Comparison of ENCODE assay signal across 1 cellular context in the genomic region with DNA sequence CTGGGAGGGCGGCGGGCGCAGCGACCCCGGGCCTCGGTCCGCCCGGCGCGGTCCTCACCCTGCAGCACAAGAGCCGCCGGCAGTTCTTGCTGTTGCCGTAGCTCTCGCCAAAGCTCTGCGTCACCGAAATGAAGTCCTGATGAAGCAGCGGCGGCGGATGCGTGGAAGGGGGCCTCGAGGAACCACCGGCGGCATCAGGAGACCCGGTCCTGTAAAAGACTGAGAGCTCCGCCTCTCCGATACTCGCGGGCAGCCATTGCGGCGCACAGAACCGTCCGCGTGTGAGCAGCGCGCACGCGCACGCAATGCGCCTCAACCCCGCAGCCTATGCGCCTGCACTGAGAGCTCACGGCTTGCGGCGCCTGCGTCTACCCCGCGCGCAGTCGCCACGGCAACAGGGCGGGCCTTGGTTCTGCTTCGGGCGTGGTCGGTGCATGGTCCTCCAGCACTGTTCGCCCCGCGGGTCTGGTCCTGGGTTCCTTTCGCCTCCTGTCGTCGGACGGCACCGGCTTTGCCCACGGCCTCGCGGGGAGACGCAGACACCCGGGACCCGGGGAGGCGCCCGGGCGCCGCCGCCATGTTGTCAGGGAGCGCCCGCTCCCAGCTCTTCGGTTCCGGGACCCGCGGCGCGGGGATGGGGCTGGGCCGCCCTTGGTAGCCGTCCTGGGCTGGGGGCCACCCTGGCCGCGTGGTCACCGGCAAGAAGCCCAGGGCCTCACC.
TF ChIP-seq lines count a peak whose summit lies in the region.

No MANE protein-coding gene starts in this region.

TF ChIP-seq in HepG2, 621 proteins besides CTCF, POLR2A, EP300 and RAD21 (continued from another document and continues in another):
- TF ChIP-seq ZNF292 (CRISPR knock-in tag; IDR thresholded peaks at IDR 0.05; ENCODE audit: borderline replicate concordance, low read depth) (no peak), PHF8 (CRISPR knock-in tag; IDR thresholded peaks at IDR 0.05) (peak; percentile 72), THYN1 (CRISPR knock-in tag; IDR thresholded peaks at IDR 0.05; ENCODE audit: borderline replicate concordance, low read depth) (no peak), ZNF569 (CRISPR knock-in tag; IDR thresholded peaks at IDR 0.05; ENCODE audit: borderline replicate concordance) (no peak), ZNF343 (CRISPR knock-in tag; IDR thresholded peaks at IDR 0.05) (0 out of 2 replicates have a peak, but pooled peaks have one; percentile 17), DR1 (CRISPR knock-in tag; IDR thresholded peaks at IDR 0.05) (peak; percentile 68), MYNN (CRISPR knock-in tag; IDR thresholded peaks at IDR 0.05; ENCODE audit: low read depth) (no peak), SP4 (CRISPR knock-in tag; IDR thresholded peaks at IDR 0.05) (no peak; the same call in 1 of the 2 replicates), CBX1 (IDR thresholded peaks at IDR 0.05; ENCODE audit: low read depth) (no peak), HNRNPL (IDR thresholded peaks at IDR 0.05; ENCODE audit: low read depth, low read length) (no peak), NFYB (CRISPR knock-in tag; IDR thresholded peaks at IDR 0.05) (peak; percentile 65), ZNF333 (CRISPR knock-in tag; IDR thresholded peaks at IDR 0.05; ENCODE audit: borderline replicate concordance) (no peak; the same call in 1 of the 2 replicates), MIER2 (CRISPR knock-in tag; IDR thresholded peaks at IDR 0.05) (peak; percentile 36; the same call in 1 of the 2 replicates), MED1 (CRISPR knock-in tag; IDR thresholded peaks at IDR 0.05) (peak; percentile 73), ARNTL (CRISPR knock-in tag; IDR thresholded peaks at IDR 0.05) (no peak), ZNF205 (CRISPR knock-in tag; IDR thresholded peaks at IDR 0.05) (no peak), ZNF615 (CRISPR knock-in tag; IDR thresholded peaks at IDR 0.05; ENCODE audit: borderline replicate concordance) (no peak), FOXO1 (CRISPR knock-in tag; IDR thresholded peaks at IDR 0.05) (no peak), ZNF839 (CRISPR knock-in tag; IDR thresholded peaks at IDR 0.05; ENCODE audit: borderline replicate concordance) (no peak), ZNF768 (CRISPR knock-in tag; IDR thresholded peaks at IDR 0.05) (no peak), GATA4 (IDR thresholded peaks at IDR 0.05; ENCODE audit: borderline replicate concordance, low read depth) (0 out of 2 replicates have a peak, but pooled peaks have one; percentile 46), ZBTB21 (CRISPR knock-in tag; IDR thresholded peaks at IDR 0.05) (no peak), HNF4A (CRISPR knock-in tag; IDR thresholded peaks at IDR 0.05) (peak; percentile 21; the same call in 1 of the 2 replicates), NAIF1 (CRISPR knock-in tag; IDR thresholded peaks at IDR 0.05; ENCODE audit: borderline replicate concordance) (peak; percentile 99), NKX3-1 (CRISPR knock-in tag; IDR thresholded peaks at IDR 0.05) (peak; percentile 45), ZC3H13 (CRISPR knock-in tag; IDR thresholded peaks at IDR 0.05) (peak; percentile 81; the same call in 1 of the 2 replicates), TCF12 (IDR thresholded peaks at IDR 0.05) (no peak), TCF12 (CRISPR knock-in tag; IDR thresholded peaks at IDR 0.05) (no peak; the same call in 1 of the 2 replicates), ZNF607 (CRISPR knock-in tag; IDR thresholded peaks at IDR 0.05; ENCODE audit: borderline replicate concordance) (peak; percentile 65; the same call in 1 of the 2 replicates), ZFP90 (CRISPR knock-in tag; IDR thresholded peaks at IDR 0.05; ENCODE audit: borderline replicate concordance) (no peak), ZNF136 (CRISPR knock-in tag; IDR thresholded peaks at IDR 0.05; ENCODE audit: low read depth) (peak; percentile 67; the same call in 1 of the 2 replicates), HHEX (CRISPR knock-in tag; IDR thresholded peaks at IDR 0.05) (no peak), RBM39 (IDR thresholded peaks at IDR 0.05; ENCODE audit: low read depth, low read length, poor library complexity, severe bottlenecking) (no peak), ZNF619 (CRISPR knock-in tag; IDR thresholded peaks at IDR 0.05) (peak; percentile 51; the same call in 1 of the 2 replicates), ZFP1 (CRISPR knock-in tag; IDR thresholded peaks at IDR 0.05) (no peak), ZZZ3 (CRISPR knock-in tag; IDR thresholded peaks at IDR 0.05; ENCODE audit: borderline replicate concordance) (peak; percentile 23; the same call in 1 of the 2 replicates), SALL1 (CRISPR knock-in tag; IDR thresholded peaks at IDR 0.05) (peak; percentile 76), TOE1 (CRISPR knock-in tag; IDR thresholded peaks at IDR 0.05) (no peak), ZSCAN29 (CRISPR knock-in tag; conservative IDR thresholded peaks at IDR 0.05) (no peak), RFX5 (IDR thresholded peaks at IDR 0.05; ENCODE audit: low read depth, low read length) (no peak), FOXP1 (IDR thresholded peaks at IDR 0.05) (no peak), FOXP1 (CRISPR knock-in tag; IDR thresholded peaks at IDR 0.05) (no peak), ZNF530 (CRISPR knock-in tag; IDR thresholded peaks at IDR 0.05; ENCODE audit: low read depth) (no peak), ZNF253 (CRISPR knock-in tag; IDR thresholded peaks at IDR 0.05; ENCODE audit: borderline replicate concordance) (no peak; the same call in 1 of the 2 replicates), BCL6 (CRISPR knock-in tag; IDR thresholded peaks at IDR 0.05) (no peak; the same call in 1 of the 2 replicates), SIX1 (CRISPR knock-in tag; IDR thresholded peaks at IDR 0.05; ENCODE audit: borderline replicate concordance) (no peak), ZSCAN22 (CRISPR knock-in tag; IDR thresholded peaks at IDR 0.05) (no peak), NR2F6 (IDR thresholded peaks at IDR 0.05) (no peak), NR2F6 (CRISPR knock-in tag; IDR thresholded peaks at IDR 0.05) (peak; percentile 42; the same call in 1 of the 2 replicates), REPIN1 (CRISPR knock-in tag; IDR thresholded peaks at IDR 0.05; ENCODE audit: borderline replicate concordance, low read depth) (no peak; the same call in 1 of the 2 replicates), ZNF558 (CRISPR knock-in tag; IDR thresholded peaks at IDR 0.05; ENCODE audit: borderline replicate concordance) (peak; percentile 57; the same call in 1 of the 2 replicates), ZBTB7A (CRISPR knock-in tag; IDR thresholded peaks at IDR 0.05) (no peak), ZNF879 (CRISPR knock-in tag; IDR thresholded peaks at IDR 0.05) (0 out of 2 replicates have a peak, but pooled peaks have one; percentile 9), SOX6 (IDR thresholded peaks at IDR 0.05) (no peak), SOX6 (CRISPR knock-in tag; IDR thresholded peaks at IDR 0.05) (no peak), NPAS2 (CRISPR knock-in tag; IDR thresholded peaks at IDR 0.05; ENCODE audit: borderline replicate concordance) (no peak), ARNT2 (CRISPR knock-in tag; IDR thresholded peaks at IDR 0.05; ENCODE audit: low read depth) (peak; percentile 63; the same call in 1 of the 2 replicates), ZNF276 (CRISPR knock-in tag; IDR thresholded peaks at IDR 0.05; ENCODE audit: low read depth) (no peak), MZF1 (CRISPR knock-in tag; IDR thresholded peaks at IDR 0.05; ENCODE audit: borderline replicate concordance) (no peak), RCOR2 (CRISPR knock-in tag; IDR thresholded peaks at IDR 0.05) (no peak), ZNF577 (CRISPR knock-in tag; IDR thresholded peaks at IDR 0.05; ENCODE audit: borderline replicate concordance, low read depth) (no peak), U2AF1 (optimal IDR thresholded peaks at IDR 0.05; ENCODE audit: low read depth, low read length) (no peak), FLYWCH1 (CRISPR knock-in tag; IDR thresholded peaks at IDR 0.05) (no peak), ZNF549 (CRISPR knock-in tag; IDR thresholded peaks at IDR 0.05) (no peak), ZFP36 (IDR thresholded peaks at IDR 0.05; ENCODE audit: borderline replicate concordance, low read depth, low read length, partially characterized antibody) (no peak), ZNF274 (CRISPR knock-in tag; IDR thresholded peaks at IDR 0.05) (0 out of 2 replicates have a peak, but pooled peaks have one; percentile 26), TBL1XR1 (IDR thresholded peaks at IDR 0.05; ENCODE audit: borderline replicate concordance, low read length, partially characterized antibody) (no peak), SIX4 (CRISPR knock-in tag; IDR thresholded peaks at IDR 0.05) (no peak), RARG (CRISPR knock-in tag; IDR thresholded peaks at IDR 0.05; ENCODE audit: low read depth) (no peak)
- TF ChIP-seq, protein P1, sequence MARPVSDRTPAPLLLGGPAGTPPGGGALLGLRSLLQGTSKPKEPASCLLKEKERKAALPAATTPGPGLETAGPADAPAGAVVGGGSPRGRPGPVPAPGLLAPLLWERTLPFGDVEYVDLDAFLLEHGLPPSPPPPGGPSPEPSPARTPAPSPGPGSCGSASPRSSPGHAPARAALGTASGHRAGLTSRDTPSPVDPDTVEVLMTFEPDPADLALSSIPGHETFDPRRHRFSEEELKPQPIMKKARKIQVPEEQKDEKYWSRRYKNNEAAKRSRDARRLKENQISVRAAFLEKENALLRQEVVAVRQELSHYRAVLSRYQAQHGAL (CRISPR knock-in tag; IDR thresholded peaks at IDR 0.05; ENCODE audit: not compliant biosample characterization): peak; percentile 49
- TF ChIP-seq, protein P2, sequence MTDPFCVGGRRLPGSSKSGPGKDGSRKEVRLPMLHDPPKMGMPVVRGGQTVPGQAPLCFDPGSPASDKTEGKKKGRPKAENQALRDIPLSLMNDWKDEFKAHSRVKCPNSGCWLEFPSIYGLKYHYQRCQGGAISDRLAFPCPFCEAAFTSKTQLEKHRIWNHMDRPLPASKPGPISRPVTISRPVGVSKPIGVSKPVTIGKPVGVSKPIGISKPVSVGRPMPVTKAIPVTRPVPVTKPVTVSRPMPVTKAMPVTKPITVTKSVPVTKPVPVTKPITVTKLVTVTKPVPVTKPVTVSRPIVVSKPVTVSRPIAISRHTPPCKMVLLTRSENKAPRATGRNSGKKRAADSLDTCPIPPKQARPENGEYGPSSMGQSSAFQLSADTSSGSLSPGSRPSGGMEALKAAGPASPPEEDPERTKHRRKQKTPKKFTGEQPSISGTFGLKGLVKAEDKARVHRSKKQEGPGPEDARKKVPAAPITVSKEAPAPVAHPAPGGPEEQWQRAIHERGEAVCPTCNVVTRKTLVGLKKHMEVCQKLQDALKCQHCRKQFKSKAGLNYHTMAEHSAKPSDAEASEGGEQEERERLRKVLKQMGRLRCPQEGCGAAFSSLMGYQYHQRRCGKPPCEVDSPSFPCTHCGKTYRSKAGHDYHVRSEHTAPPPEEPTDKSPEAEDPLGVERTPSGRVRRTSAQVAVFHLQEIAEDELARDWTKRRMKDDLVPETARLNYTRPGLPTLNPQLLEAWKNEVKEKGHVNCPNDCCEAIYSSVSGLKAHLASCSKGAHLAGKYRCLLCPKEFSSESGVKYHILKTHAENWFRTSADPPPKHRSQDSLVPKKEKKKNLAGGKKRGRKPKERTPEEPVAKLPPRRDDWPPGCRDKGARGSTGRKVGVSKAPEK (CRISPR knock-in tag; IDR thresholded peaks at IDR 0.05; ENCODE audit: borderline replicate concordance): 0 out of 2 replicates have a peak, but pooled peaks have one; percentile 28
- TF ChIP-seq, protein P3, sequence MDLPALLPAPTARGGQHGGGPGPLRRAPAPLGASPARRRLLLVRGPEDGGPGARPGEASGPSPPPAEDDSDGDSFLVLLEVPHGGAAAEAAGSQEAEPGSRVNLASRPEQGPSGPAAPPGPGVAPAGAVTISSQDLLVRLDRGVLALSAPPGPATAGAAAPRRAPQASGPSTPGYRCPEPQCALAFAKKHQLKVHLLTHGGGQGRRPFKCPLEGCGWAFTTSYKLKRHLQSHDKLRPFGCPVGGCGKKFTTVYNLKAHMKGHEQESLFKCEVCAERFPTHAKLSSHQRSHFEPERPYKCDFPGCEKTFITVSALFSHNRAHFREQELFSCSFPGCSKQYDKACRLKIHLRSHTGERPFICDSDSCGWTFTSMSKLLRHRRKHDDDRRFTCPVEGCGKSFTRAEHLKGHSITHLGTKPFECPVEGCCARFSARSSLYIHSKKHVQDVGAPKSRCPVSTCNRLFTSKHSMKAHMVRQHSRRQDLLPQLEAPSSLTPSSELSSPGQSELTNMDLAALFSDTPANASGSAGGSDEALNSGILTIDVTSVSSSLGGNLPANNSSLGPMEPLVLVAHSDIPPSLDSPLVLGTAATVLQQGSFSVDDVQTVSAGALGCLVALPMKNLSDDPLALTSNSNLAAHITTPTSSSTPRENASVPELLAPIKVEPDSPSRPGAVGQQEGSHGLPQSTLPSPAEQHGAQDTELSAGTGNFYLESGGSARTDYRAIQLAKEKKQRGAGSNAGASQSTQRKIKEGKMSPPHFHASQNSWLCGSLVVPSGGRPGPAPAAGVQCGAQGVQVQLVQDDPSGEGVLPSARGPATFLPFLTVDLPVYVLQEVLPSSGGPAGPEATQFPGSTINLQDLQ (CRISPR knock-in tag; IDR thresholded peaks at IDR 0.05): no peak; the same call in none of the 2 replicates
- TF ChIP-seq, protein P4, sequence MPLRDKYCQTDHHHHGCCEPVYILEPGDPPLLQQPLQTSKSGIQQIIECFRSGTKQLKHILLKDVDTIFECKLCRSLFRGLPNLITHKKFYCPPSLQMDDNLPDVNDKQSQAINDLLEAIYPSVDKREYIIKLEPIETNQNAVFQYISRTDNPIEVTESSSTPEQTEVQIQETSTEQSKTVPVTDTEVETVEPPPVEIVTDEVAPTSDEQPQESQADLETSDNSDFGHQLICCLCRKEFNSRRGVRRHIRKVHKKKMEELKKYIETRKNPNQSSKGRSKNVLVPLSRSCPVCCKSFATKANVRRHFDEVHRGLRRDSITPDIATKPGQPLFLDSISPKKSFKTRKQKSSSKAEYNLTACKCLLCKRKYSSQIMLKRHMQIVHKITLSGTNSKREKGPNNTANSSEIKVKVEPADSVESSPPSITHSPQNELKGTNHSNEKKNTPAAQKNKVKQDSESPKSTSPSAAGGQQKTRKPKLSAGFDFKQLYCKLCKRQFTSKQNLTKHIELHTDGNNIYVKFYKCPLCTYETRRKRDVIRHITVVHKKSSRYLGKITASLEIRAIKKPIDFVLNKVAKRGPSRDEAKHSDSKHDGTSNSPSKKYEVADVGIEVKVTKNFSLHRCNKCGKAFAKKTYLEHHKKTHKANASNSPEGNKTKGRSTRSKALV (CRISPR knock-in tag; IDR thresholded peaks at IDR 0.05): no peak
